In the genomic region with DNA sequence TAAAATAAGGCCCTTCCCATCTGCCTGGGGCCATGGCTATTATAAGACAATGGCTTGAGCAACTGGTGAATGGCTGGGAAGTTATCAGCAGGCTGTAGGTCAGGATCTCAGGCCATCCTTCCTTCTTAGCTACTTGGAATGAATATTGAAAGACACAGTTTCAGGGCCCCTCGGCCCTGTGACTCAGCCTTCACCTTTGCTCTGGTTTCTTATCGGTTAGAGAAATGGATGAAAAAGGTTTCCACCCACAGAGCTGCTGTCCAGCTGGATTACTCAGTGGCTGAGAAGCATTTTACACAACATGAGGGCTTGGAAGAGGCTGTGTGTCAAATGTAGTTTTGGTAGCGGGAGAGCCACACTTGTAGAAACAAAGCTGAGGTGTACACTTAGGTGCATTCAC, we compare ENCODE assay signal across 9 cellular contexts. TPM values are rescaled to one million over a fixed set of nuclear protein-coding genes. Genes with fewer than 3 reads are reported as not detected.
A peak's percentile ranks its signal among the peaks of the same experiment; 100 is the strongest.
DNase-seq lines count a peak whose midpoint lies in the region; ATAC-seq, FAIRE-seq and TF ChIP-seq lines count a peak whose summit lies in the region.
"Had no signal": no experiment of that assay in that cellular context is flagged by ENCODE, and none has a peak within 500 bp of the region (broad histone marks: within the 10 kb centered on the region; RNA-seq: fewer than 3 reads in every experiment).

No MANE protein-coding gene starts in this region.

- peaks cover 49% of the 10 kb centered on the region for H3K4me1 Mint-ChIP-seq in activated T-helper 1 cell treated with anti-CD3 and anti-CD28 coated beads, Interleukin-12 subunit alpha, Interleukin-12 subunit beta, Interleukin-2, Interleukin-4 antibody, amounts not matched to agents 30 ng/mL and 10 ng/mL and 1 ng/mL, durations not matched to agents 14 hours and 24 hours and 36 hours (ENCODE audit: low read depth)
- H3K4me1 Mint-ChIP-seq in immature natural killer cell: peaks cover 66 to 76% of the 10 kb centered on the region in 2 donors

- peaks cover 31% of the 10 kb centered on the region for H3K36me3 Mint-ChIP-seq in activated T-helper 1 cell treated with anti-CD3 and anti-CD28 coated beads, Interleukin-12 subunit alpha, Interleukin-12 subunit beta, Interleukin-2, Interleukin-4 antibody, amounts not matched to agents 30 ng/mL and 10 ng/mL and 1 ng/mL, durations not matched to agents 14 hours and 24 hours and 36 hours (ENCODE audit: low read depth)
- peaks cover 0 to 13% (median 3%) of the 10 kb centered on the region in 3 donors for H3K36me3 Mint-ChIP-seq in immature natural killer cell

- H3K9me3 ChIP-seq in left ventricle myocardium inferior (replicated peaks): no peaks in the 10 kb centered on the region
- no peaks in the 10 kb centered on the region for H3K9me3 ChIP-seq in aorta (ENCODE audit: control insufficient read depth, low read length)

- no peaks in the 10 kb centered on the region for H3K27me3 Mint-ChIP-seq in activated T-helper 1 cell treated with anti-CD3 and anti-CD28 coated beads, Interleukin-12 subunit alpha, Interleukin-12 subunit beta, Interleukin-2, Interleukin-4 antibody, amounts not matched to agents 30 ng/mL and 10 ng/mL and 1 ng/mL, durations not matched to agents 14 hours and 24 hours and 36 hours (ENCODE audit: insufficient read depth)
- H3K27me3 Mint-ChIP-seq in immature natural killer cell (ENCODE audit: low read depth in 3 of 3): no peaks in the 10 kb centered on the region

- no peak overlapping the region for H3K27ac ChIP-seq in left ventricle myocardium inferior (replicated peaks)
- H3K27ac ChIP-seq in aorta (ENCODE audit: low read depth in 1 of 2, low read length in 2 of 2): no peak overlapping the region

- no peak overlapping the region for H3K4me3 ChIP-seq in left ventricle myocardium inferior
- no peak overlapping the region for H3K4me3 ChIP-seq in aorta (ENCODE audit: low read length in 2 of 2)

- H3K27ac Mint-ChIP-seq in activated T-helper 1 cell treated with anti-CD3 and anti-CD28 coated beads, Interleukin-12 subunit alpha, Interleukin-12 subunit beta, Interleukin-2, Interleukin-4 antibody, amounts not matched to agents 30 ng/mL and 10 ng/mL and 1 ng/mL, durations not matched to agents 14 hours and 24 hours and 36 hours: peak overlapping the region; percentile 25
- peak overlapping the region in 4 of 6 donors; percentile 35 to 56 (median 46) for H3K27ac Mint-ChIP-seq in immature natural killer cell

- 48 to 59% methylated on average over 3 of the region's 3 CpGs for WGBS in aorta, 2 donors

- H3K9me3 Mint-ChIP-seq in activated T-helper 1 cell treated with anti-CD3 and anti-CD28 coated beads, Interleukin-12 subunit alpha, Interleukin-12 subunit beta, Interleukin-2, Interleukin-4 antibody, amounts not matched to agents 30 ng/mL and 10 ng/mL and 1 ng/mL, durations not matched to agents 14 hours and 24 hours and 36 hours: no peaks in the 10 kb centered on the region
- H3K9me3 Mint-ChIP-seq in immature natural killer cell: no peaks in the 10 kb centered on the region

- H3K4me1 ChIP-seq in left ventricle myocardium inferior (peaks cover 7% of the 10 kb centered on the region), aorta (ENCODE audit: control insufficient read depth in 1 of 2, insufficient read depth in 2 of 2, low read length in 2 of 2) (no peaks in the 10 kb centered on the region)

- ATAC-seq in Right ventricle myocardium inferior (peak; percentile 42), aorta (ENCODE audit: low FRiP score) (peak; percentile 42), HG03457 (IDR thresholded peaks at IDR 0.05; ENCODE audit: unreplicated experiment) (no peak)

- no peak for TF ChIP-seq CTCF in left ventricle myocardium inferior (IDR thresholded peaks at IDR 0.05; ENCODE audit: borderline replicate concordance)

- FAIRE-seq in HTR-8/SVneo (lab: Jason Lieb, UNC): no peak

- no peaks in the 10 kb centered on the region for H3K27me3 ChIP-seq in left ventricle myocardium inferior (ENCODE audit: low read depth)
- H3K27me3 ChIP-seq in aorta (ENCODE audit: control insufficient read depth in 1 of 2, insufficient read depth in 2 of 2, low read length in 1 of 2): no peaks in the 10 kb centered on the region

- intact Hi-C loops in Right ventricle myocardium inferior (cut with DNase I): no loop called here
- intact Hi-C loops in left ventricle myocardium inferior (cut with micrococcal nuclease): no loop called here
- intact Hi-C loops in activated T-helper 1 cell treated with anti-CD3 and anti-CD28 coated beads, Interleukin-12 subunit alpha, Interleukin-12 subunit beta, Interleukin-2, Interleukin-4 antibody, amounts not matched to agents 30 ng/mL and 10 ng/mL and 1 ng/mL, durations not matched to agents 14 hours and 24 hours and 36 hours (cut with micrococcal nuclease): loop anchor here (10.0 kb wide), 1 partner anchor 1471 kb away; a partner anchor contains a TSS
- intact Hi-C loops in aorta (cut with DNase I): no loop called here

- no peak for DNase-seq in Right ventricle myocardium inferior (ENCODE audit: missing footprints)
- no peak for DNase-seq in left ventricle myocardium inferior
- DNase-seq in activated T-helper 1 cell treated with anti-CD3 and anti-CD28 coated beads, Interleukin-12 subunit alpha, Interleukin-12 subunit beta, Interleukin-2, Interleukin-4 antibody, amounts not matched to agents 30 ng/mL and 10 ng/mL and 1 ng/mL, durations not matched to agents 14 hours and 24 hours and 36 hours (ENCODE audit: low spot score): no peak
- no peak for DNase-seq in immature natural killer cell
- no peak for DNase-seq in aorta
- no peak for DNase-seq in HTR-8/SVneo (ENCODE audit: insufficient read length, low spot score)
- DNase-seq in NAMALWA (ENCODE audit: low spot score): no peak
- DNase-seq: C1 segment of cervical spinal cord had no signal

- H3K4me3 Mint-ChIP-seq in activated T-helper 1 cell treated with anti-CD3 and anti-CD28 coated beads, Interleukin-12 subunit alpha, Interleukin-12 subunit beta, Interleukin-2, Interleukin-4 antibody, amounts not matched to agents 30 ng/mL and 10 ng/mL and 1 ng/mL, durations not matched to agents 14 hours and 24 hours and 36 hours: no peak overlapping the region
- H3K4me3 Mint-ChIP-seq in immature natural killer cell: no peak overlapping the region

- H3K36me3 ChIP-seq in left ventricle myocardium inferior (no peaks in the 10 kb centered on the region), aorta (ENCODE audit: control insufficient read depth in 1 of 2, insufficient read depth in 2 of 2, low read length in 1 of 2) (no peaks in the 10 kb centered on the region)

RNA-seq across cellular contexts. Expression of a gene that starts 9.4 kb away (rescaled TPM):
- 6.4 TPM for total RNA-seq in Right ventricle myocardium inferior
- 5.6 TPM for total RNA-seq in left ventricle myocardium inferior
- 46.7 and 50.7 TPM in 2 replicates for total RNA-seq in activated T-helper 1 cell treated with anti-CD3 and anti-CD28 coated beads, Interleukin-12 subunit alpha, Interleukin-12 subunit beta, Interleukin-2, Interleukin-4 antibody, amounts not matched to agents 30 ng/mL and 10 ng/mL and 1 ng/mL, durations not matched to agents 14 hours and 24 hours and 36 hours
- 10 to 100 TPM; 63.9 to 86.5 (median 78.4) TPM for polyA plus RNA-seq in immature natural killer cell
- total RNA-seq in aorta: 10 to 100 TPM; 13.4 to 18.4 TPM
- polyA plus RNA-seq in aorta: 10 to 100 TPM in 1 of 2 donors, under 1 TPM in 1; 0.92 to 18.7 TPM
